In the genomic region with DNA sequence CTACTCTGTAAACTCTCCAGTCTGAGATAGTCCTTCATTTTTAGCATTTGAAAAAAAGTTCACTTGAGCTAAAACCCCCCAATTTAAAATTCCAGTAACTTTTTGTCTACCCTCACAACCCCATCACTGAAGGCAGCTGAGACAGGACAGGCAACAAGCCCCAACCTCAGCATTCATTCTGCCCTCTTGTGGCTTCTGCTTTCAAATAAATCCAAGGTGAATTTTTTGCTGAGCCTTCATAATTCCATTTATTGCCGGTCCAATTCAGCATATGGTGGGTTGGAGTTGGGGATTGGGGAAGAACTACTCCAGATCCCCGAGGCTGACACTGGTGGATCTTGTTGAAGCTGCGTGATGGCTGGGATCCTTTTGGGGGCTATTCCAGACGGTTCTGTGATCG, we compare ENCODE assay signal across 12 cellular contexts.
DNase-seq lines count a peak whose midpoint lies in the region; ATAC-seq, FAIRE-seq and TF ChIP-seq lines count a peak whose summit lies in the region.
"Had no signal": no experiment of that assay in that cellular context is flagged by ENCODE, and none has a peak within 500 bp of the region (broad histone marks: within the 10 kb centered on the region; RNA-seq: fewer than 3 reads in every experiment).

No MANE protein-coding gene starts in this region.

- H3K4me3 ChIP-seq in breast epithelium (no peak overlapping the region), astrocyte of the cerebellum (ENCODE audit: low read depth, low read length) (no peak overlapping the region), transverse colon (no peak overlapping the region)

- 17 to 72% methylated on average over 1 to 5 of the region's 5 CpGs for WGBS in transverse colon (ENCODE audit: low coverage in 1 of 2), 2 donors

- intact Hi-C loops in breast epithelium (cut with DNase I; ENCODE audit: low total_unique reads) = no loop called here
- intact Hi-C loops in transverse colon (cut with DNase I; ENCODE audit: low total_unique reads) = no loop called here

- no peaks in the 10 kb centered on the region for H3K27me3 ChIP-seq in breast epithelium
- H3K27me3 ChIP-seq in transverse colon = no peaks in the 10 kb centered on the region
- H3K27me3 ChIP-seq: neutrophil had no signal

- ATAC-seq in GM18517 (IDR thresholded peaks at IDR 0.05; ENCODE audit: unreplicated experiment) = no peak

- in situ Hi-C loops in T47D (cut with HindIII; ENCODE audit: low pct_unique_long_range_greater_than_20kb, low sequenced_read_pairs) (no loop called here), astrocyte of the cerebellum (cut with HindIII; ENCODE audit: low sequenced_read_pairs) (no loop called here), transverse colon (cut with MboI; ENCODE audit: low pct_ligation_motif_present in 1 of 4, low pct_unique_long_range_greater_than_20kb in 1 of 4, low sequenced_read_pairs in 3 of 4) (no loop called here)

- no peaks in the 10 kb centered on the region for H3K36me3 ChIP-seq in breast epithelium
- no peaks in the 10 kb centered on the region for H3K36me3 ChIP-seq in transverse colon
- H3K36me3 ChIP-seq: neutrophil had no signal

- no peak for TF ChIP-seq EP300 in transverse colon (IDR thresholded peaks at IDR 0.05; ENCODE audit: low read depth)

- H3K4me1 ChIP-seq in breast epithelium = no peaks in the 10 kb centered on the region
- H3K4me1 ChIP-seq in transverse colon = peaks cover 0 to 1% (median under 1%) of the 10 kb centered on the region in 4 donors

- H3K27ac ChIP-seq in breast epithelium = no peak overlapping the region
- H3K27ac ChIP-seq in transverse colon = no peak overlapping the region
- H3K27ac ChIP-seq: neutrophil had no signal

- DNase-seq in T47D (ENCODE audit: low read depth in 1 of 2, low spot score in 1 of 2) = peak; percentile 18 to 60
- DNase-seq in breast epithelium (ENCODE audit: low spot score in 2 of 2) = no peak
- DNase-seq in astrocyte of the cerebellum (ENCODE audit: low read depth) = no peak
- peak; percentile 44 for DNase-seq in iris pigment epithelial cell (ENCODE audit: low read depth)
- no peak for DNase-seq in transverse colon
- DNase-seq in GM19239 (ENCODE audit: insufficient read length, low spot score) = no peak
- no peak for DNase-seq in activated gamma-delta T cell (lab: John Stamatoyannopoulos, UW)
- DNase-seq: activated naive CD4-positive, alpha-beta T cell; effector CD8-positive, alpha-beta T cell had no signal

- no peak for FAIRE-seq in GM19239 (lab: Jason Lieb, UNC)
- FAIRE-seq: G401.6 had no signal

- TF ChIP-seq POLR2A in breast epithelium (IDR thresholded peaks at IDR 0.05) (no peak), transverse colon (IDR thresholded peaks at IDR 0.05) (no peak)

- TF ChIP-seq CTCF in breast epithelium (IDR thresholded peaks at IDR 0.05) = no peak
- peak; percentile 10 for TF ChIP-seq CTCF in astrocyte of the cerebellum (IDR thresholded peaks at IDR 0.05; ENCODE audit: low read depth, low read length, missing control alignments)
- peak in 3 of 5 experiments; percentile 22 to 36 (median 24) for TF ChIP-seq CTCF in transverse colon (IDR thresholded peaks at IDR 0.05)

- H3K9me3 ChIP-seq in breast epithelium (no peaks in the 10 kb centered on the region), transverse colon (no peaks in the 10 kb centered on the region)
- H3K9me3 ChIP-seq: neutrophil had no signal

Comparison
In these comparisons a context has a peak if more than half of its experiments do, and no peak if none do; other contexts are left out.
1. DNase-seq: peak in T47D (2 of 2) and iris pigment epithelial cell (single experiment); none in breast epithelium (0 of 2), astrocyte of the cerebellum (single experiment), transverse colon (single experiment), GM19239 (single experiment) and activated gamma-delta T cell (single experiment).
2. CTCF ChIP-seq: peak in astrocyte of the cerebellum (single experiment) and transverse colon (3 of 5); none in breast epithelium (0 of 3).